In genomic region chr20:46148313-46149213, GRCh38 we compare ENCODE assay signal across 1 cellular context.
TF ChIP-seq lines count a peak whose summit lies in the region.

No MANE protein-coding gene starts in this region.

TF ChIP-seq in SK-N-SH, 30 proteins besides CTCF, POLR2A, EP300 and RAD21 (continued from another document):
- TF ChIP-seq IRF3 (IDR thresholded peaks at IDR 0.05; ENCODE audit: low read depth, low read length) (no peak), CHD2 (IDR thresholded peaks at IDR 0.05; ENCODE audit: low read length, partially characterized antibody) (peak; percentile 58), ELF1 (IDR thresholded peaks at IDR 0.05) (no peak), RCOR1 (IDR thresholded peaks at IDR 0.05; ENCODE audit: low read length) (peak; percentile 90), MXI1 (IDR thresholded peaks at IDR 0.05; ENCODE audit: low read depth, low read length) (peak; percentile 31; the same call in 1 of the 2 replicates)
